ENCODE assay signal across 8 cellular contexts in the genomic region with DNA sequence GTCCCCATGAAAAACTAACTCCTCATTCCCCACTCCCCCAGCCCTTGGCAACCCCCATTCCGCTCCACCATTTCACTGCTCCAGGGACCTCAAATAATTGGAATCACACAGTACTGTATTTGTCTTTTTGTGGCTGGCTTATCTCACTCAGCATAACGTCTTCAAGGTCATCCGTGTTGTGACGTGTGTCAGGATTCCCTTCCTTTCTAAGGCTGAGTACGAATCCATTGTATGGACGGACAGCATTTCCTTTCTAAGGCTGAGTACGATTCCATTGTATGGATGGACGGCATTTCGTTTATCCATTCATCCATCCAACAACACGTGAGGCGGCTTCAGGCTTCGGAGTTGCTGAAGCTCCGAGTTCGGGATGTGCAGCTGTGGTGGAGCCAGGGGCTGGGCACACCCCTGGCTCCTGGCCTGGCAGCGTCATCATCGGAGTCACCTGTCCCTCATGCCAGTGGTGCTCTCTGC. TPM values are rescaled to one million over a fixed set of nuclear protein-coding genes. Genes with fewer than 3 reads are reported as not detected.
DNase-seq lines count a peak whose midpoint lies in the region; ATAC-seq lines count a peak whose summit lies in the region.

No MANE protein-coding gene starts in this region.

- H3K14ac ChIP-seq in mesenchymal stem cell (ENCODE audit: low read length in 2 of 2): no peak overlapping the region

- no peaks in the 10 kb centered on the region for H3K27me3 ChIP-seq in GM23248 (replicated peaks; ENCODE audit: insufficient read depth)
- H3K27me3 ChIP-seq in mesenchymal stem cell (ENCODE audit: control insufficient read depth in 1 of 2, insufficient read depth in 1 of 2, low read length in 2 of 2): no peaks in the 10 kb centered on the region

- H3K36me3 Mint-ChIP-seq in activated CD8-positive, alpha-beta T cell treated with anti-CD3 and anti-CD28 coated beads, Interleukin-2, amount 10 ng/mL, durations not matched to agents 7 days and 5 days (ENCODE audit: low read depth): peaks cover 26% of the 10 kb centered on the region

- H2BK12ac ChIP-seq in mesenchymal stem cell (ENCODE audit: low read length in 2 of 2): peak overlapping the region; percentile 22 to 59

- DNase-seq in 8988T: peak; percentile 37
- no peak for DNase-seq in GM23248
- DNase-seq in activated CD8-positive, alpha-beta T cell treated with anti-CD3 and anti-CD28 coated beads, Interleukin-2, amount 10 ng/mL, durations not matched to agents 7 days and 5 days: no peak
- DNase-seq in mesenchymal stem cell: no peak
- no peak for DNase-seq in SIG-M5 (lab: John Stamatoyannopoulos, UW)
- DNase-seq in NCI-H2081 treated with DMSO at 0.1 percent for 48 hours (lab: John Stamatoyannopoulos, UW): no peak
- no peak for DNase-seq in pons (ENCODE audit: low spot score)
- no peak for DNase-seq in NCI-H226

- peak overlapping the region; percentile 94 for H3K27ac Mint-ChIP-seq in activated CD8-positive, alpha-beta T cell treated with anti-CD3 and anti-CD28 coated beads, Interleukin-2, amount 10 ng/mL, durations not matched to agents 7 days and 5 days

- peak overlapping the region; percentile 55 for H2AK5ac ChIP-seq in mesenchymal stem cell (ENCODE audit: low read length, severe bottlenecking)

- H2BK120ac ChIP-seq in mesenchymal stem cell (ENCODE audit: low read depth, low read length): no peak overlapping the region

- no peaks in the 10 kb centered on the region for H3K27me3 Mint-ChIP-seq in activated CD8-positive, alpha-beta T cell treated with anti-CD3 and anti-CD28 coated beads, Interleukin-2, amount 10 ng/mL, durations not matched to agents 7 days and 5 days (ENCODE audit: low read depth)

- 64 to 66% methylated on average over 16 of the region's 16 CpGs for WGBS in GM23248 (ENCODE audit: low coverage in 1 of 2, low lambda C conversion rate in 2 of 2, missing lambda C conversion rate in 2 of 2), 2 experiments
- WGBS in mesenchymal stem cell: 81% methylated on average over 16 of the region's 16 CpGs

- POLR2A ChIA-PET in activated CD8-positive, alpha-beta T cell treated with anti-CD3 and anti-CD28 coated beads, Interleukin-2, amount 10 ng/mL, durations not matched to agents 7 days and 5 days (lab: Charles Lee): no interaction called here

- H3K4me2 ChIP-seq in GM23248 (ENCODE audit: unreplicated experiment) (peak overlapping the region; percentile 83), mesenchymal stem cell (ENCODE audit: low read length, poor library complexity, severe bottlenecking) (peak overlapping the region; percentile 72)

- no peak overlapping the region for H3K23ac ChIP-seq in mesenchymal stem cell (ENCODE audit: low read length in 2 of 2)

- peaks cover 6% of the 10 kb centered on the region; the same call in 1 of the 2 replicates for H3K36me3 ChIP-seq in GM23248 (ENCODE audit: low read depth)
- H3K36me3 ChIP-seq in mesenchymal stem cell (ENCODE audit: control insufficient read depth in 1 of 2, insufficient read depth in 2 of 2, low read depth in 1 of 2, low read length in 2 of 2): peaks cover 5 to 15% of the 10 kb centered on the region in 2 experiments

- peak overlapping the region in 1 of 2 experiments; percentile 2 for H3K18ac ChIP-seq in mesenchymal stem cell (ENCODE audit: low read depth in 1 of 2, low read length in 2 of 2)

- H2BK15ac ChIP-seq in mesenchymal stem cell (ENCODE audit: low read depth, poor library complexity, severe bottlenecking): no peak overlapping the region

- CTCF ChIA-PET in activated CD8-positive, alpha-beta T cell treated with anti-CD3 and anti-CD28 coated beads, Interleukin-2, amount 10 ng/mL, durations not matched to agents 7 days and 5 days (lab: Charles Lee): interaction anchor here (1.0 kb wide), 1 partner anchor 55 kb away, joined by 3 read pairs; no protein-coding TSS in a partner anchor

- H3K4ac ChIP-seq in mesenchymal stem cell (ENCODE audit: low read depth in 1 of 2, low read length in 2 of 2): peak overlapping the region in 1 of 2 experiments; percentile 65

- H3K27ac ChIP-seq in GM23248 (peak overlapping the region; percentile 93), mesenchymal stem cell (ENCODE audit: low read length, poor library complexity, severe bottlenecking) (peak overlapping the region; percentile 99)

- no peaks in the 10 kb centered on the region for H3K9me3 ChIP-seq in GM23248 (ENCODE audit: low read depth)
- H3K9me3 ChIP-seq in mesenchymal stem cell (ENCODE audit: control insufficient read depth, low read length): peaks cover 1% of the 10 kb centered on the region

- H3K4me1 Mint-ChIP-seq in activated CD8-positive, alpha-beta T cell treated with anti-CD3 and anti-CD28 coated beads, Interleukin-2, amount 10 ng/mL, durations not matched to agents 7 days and 5 days (ENCODE audit: low read depth): peaks cover 44% of the 10 kb centered on the region

- H3K4me1 ChIP-seq in GM23248 (ENCODE audit: insufficient read depth) (peaks cover 49% of the 10 kb centered on the region), mesenchymal stem cell (ENCODE audit: control insufficient read depth, insufficient read depth, low read depth, low read length) (peaks cover 34% of the 10 kb centered on the region)

- peaks cover 44% of the 10 kb centered on the region for H3F3A ChIP-seq in GM23248 (ENCODE audit: insufficient read depth)

- H3K9ac ChIP-seq in GM23248 (peak overlapping the region; percentile 96), mesenchymal stem cell (ENCODE audit: low read length) (peak overlapping the region; percentile 93)

- peak overlapping the region; percentile 34 for H4K91ac ChIP-seq in mesenchymal stem cell (ENCODE audit: low read length)

- no peak for ATAC-seq in activated CD8-positive, alpha-beta T cell treated with anti-CD3 and anti-CD28 coated beads, Interleukin-2, amount 10 ng/mL, durations not matched to agents 7 days and 5 days

- peak overlapping the region; percentile 89 for H3K4me3 ChIP-seq in GM23248
- peak overlapping the region in 1 of 2 experiments; percentile 91 for H3K4me3 ChIP-seq in mesenchymal stem cell (ENCODE audit: insufficient read depth in 1 of 2, low read depth in 1 of 2, low read length in 2 of 2)

- in situ Hi-C loops in GM23248 (cut with MboI): no loop called here

- H2AFZ ChIP-seq in GM23248 (no peak overlapping the region), mesenchymal stem cell (ENCODE audit: low read depth, low read length) (no peak overlapping the region)

- H3K9me3 Mint-ChIP-seq in activated CD8-positive, alpha-beta T cell treated with anti-CD3 and anti-CD28 coated beads, Interleukin-2, amount 10 ng/mL, durations not matched to agents 7 days and 5 days (ENCODE audit: insufficient read depth): no peaks in the 10 kb centered on the region

- no peaks in the 10 kb centered on the region for H3K9me2 ChIP-seq in GM23248 (ENCODE audit: insufficient read depth)

- peaks cover 35% of the 10 kb centered on the region for H3K79me2 ChIP-seq in GM23248 (ENCODE audit: insufficient read depth)

- H4K8ac ChIP-seq in mesenchymal stem cell (ENCODE audit: low read length): peak overlapping the region; percentile 78

- H2BK5ac ChIP-seq in mesenchymal stem cell (ENCODE audit: low read depth, low read length, poor library complexity, severe bottlenecking): no peak overlapping the region

- H3K79me1 ChIP-seq in mesenchymal stem cell (replicated peaks; ENCODE audit: low read length, poor library complexity, severe bottlenecking): peaks cover 3% of the 10 kb centered on the region

- H4K20me1 ChIP-seq in GM23248 (ENCODE audit: insufficient read depth): no peaks in the 10 kb centered on the region

- peak overlapping the region; percentile 83 for H3K4me3 Mint-ChIP-seq in activated CD8-positive, alpha-beta T cell treated with anti-CD3 and anti-CD28 coated beads, Interleukin-2, amount 10 ng/mL, durations not matched to agents 7 days and 5 days

RNA-seq across cellular contexts. Expression of a gene that starts 1.2 kb away (rescaled TPM):
- 35.5 and 38.4 TPM in 2 replicates for total RNA-seq in GM23248 (2014; rRNA removed; shearing (Covaris generic))
- 31.5 and 35.3 TPM in 2 replicates for polyA plus RNA-seq in GM23248 (2016; fragmentation: Nextera tagmentation; extraction: Ambion mirVana)
- total RNA-seq in activated CD8-positive, alpha-beta T cell treated with anti-CD3 and anti-CD28 coated beads, Interleukin-2, amount 10 ng/mL, durations not matched to agents 7 days and 5 days: 10 to 100 TPM; 27.9 to 31.0 TPM
- 23.1 TPM for polyA plus RNA-seq in mesenchymal stem cell (2013, experiment 1 of 2)
- 25.2 TPM for polyA plus RNA-seq in mesenchymal stem cell (2013, experiment 2 of 2)
